In the genomic region with DNA sequence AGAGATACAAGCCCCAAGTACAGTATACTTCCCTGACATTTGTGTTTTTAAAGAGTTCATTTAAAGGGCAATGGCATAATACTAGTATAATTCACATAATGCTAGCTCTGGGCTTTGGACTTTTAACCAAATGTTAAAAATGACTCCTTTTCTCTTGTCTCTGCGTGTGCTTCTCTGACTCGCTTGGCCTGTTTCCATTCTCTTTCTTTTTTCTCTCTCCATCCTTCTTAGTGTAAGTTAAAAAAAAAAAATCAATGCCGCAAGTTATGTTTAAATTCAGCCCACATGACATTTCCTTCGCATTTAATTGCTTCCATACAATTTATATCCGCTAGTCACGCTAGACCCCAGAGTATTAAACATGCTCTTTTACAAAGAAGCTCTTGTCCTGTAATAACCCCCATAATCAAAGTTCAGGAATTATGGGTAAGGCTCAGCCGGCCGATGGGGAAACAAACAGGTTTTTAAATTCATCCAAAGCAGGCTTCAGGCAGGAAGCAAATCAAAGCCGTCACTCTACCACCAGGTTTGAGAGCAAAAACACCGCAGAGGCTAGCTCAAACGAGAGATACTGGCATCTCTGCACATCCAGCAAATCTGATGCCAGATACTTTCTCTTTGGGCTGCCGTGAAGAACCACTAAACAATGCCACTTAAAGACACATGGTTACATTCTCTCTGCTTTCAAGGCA, we compare ENCODE assay signal across 10 cellular contexts. TPM values are rescaled to one million over a fixed set of nuclear protein-coding genes. Genes with fewer than 3 reads are reported as not detected.
DNase-seq lines count a peak whose midpoint lies in the region; ATAC-seq, FAIRE-seq and TF ChIP-seq lines count a peak whose summit lies in the region.
"Had no signal": no experiment of that assay in that cellular context is flagged by ENCODE, and none has a peak within 500 bp of the region (broad histone marks: within the 10 kb centered on the region; RNA-seq: fewer than 3 reads in every experiment).

No MANE protein-coding gene starts in this region.

- BruUV-seq in Calu3 (replicated peaks; lab: Mats Ljungman, UMichigan): no TSS peak

- intact Hi-C loops in Calu3 (cut with micrococcal nuclease; ENCODE audit: unreplicated experiment): loop anchor here (2.0 kb wide), 1 partner anchor 16 kb away; no protein-coding TSS in a partner anchor

- DNase-seq in Calu3 (peak; percentile 65), cardiac muscle cell (ENCODE audit: low read depth in 1 of 2, low spot score in 1 of 2) (peak in 1 of 2 donors; percentile 47), WERI-Rb-1 (no peak), H54 (ENCODE audit: insufficient read length, low spot score) (no peak)
- DNase-seq: NCI-H2029 treated with DMSO at 0.1 percent for 48 hours had no signal

- FAIRE-seq in H54 (lab: Jason Lieb, UNC): no peak
- FAIRE-seq: G401.6 had no signal

- H3K36me3 ChIP-seq in cardiac muscle cell (peaks cover 6% of the 10 kb centered on the region), rectal smooth muscle tissue (ENCODE audit: control insufficient read depth, insufficient read depth, low read length) (no peaks in the 10 kb centered on the region), WERI-Rb-1 (no peaks in the 10 kb centered on the region)

- ATAC-seq in GM21825 (IDR thresholded peaks at IDR 0.05; ENCODE audit: unreplicated experiment): no peak
- ATAC-seq in GM21447 (IDR thresholded peaks at IDR 0.05; ENCODE audit: unreplicated experiment): no peak

- H3K9ac ChIP-seq in rectal smooth muscle tissue (ENCODE audit: low read length): no peak overlapping the region

- no peaks in the 10 kb centered on the region for H3K9me3 Mint-ChIP-seq in Calu3 (ENCODE audit: low read depth, unreplicated experiment)

- no peaks in the 10 kb centered on the region for H3K27me3 ChIP-seq in cardiac muscle cell
- H3K27me3 ChIP-seq in rectal smooth muscle tissue (ENCODE audit: control insufficient read depth, insufficient read depth, low read length): no peaks in the 10 kb centered on the region
- no peaks in the 10 kb centered on the region for H3K27me3 ChIP-seq in WERI-Rb-1 (ENCODE audit: insufficient read depth, low read depth, severe bottlenecking)

- H3K4me3 ChIP-seq in WI38 (ENCODE audit: low read depth, low read length) (peak overlapping the region; percentile 51), cardiac muscle cell (no peak overlapping the region), rectal smooth muscle tissue (ENCODE audit: low read length) (peak overlapping the region; percentile 44), WERI-Rb-1 (ENCODE audit: low read depth, low read length) (no peak overlapping the region)

- no peaks in the 10 kb centered on the region for H3K9me3 ChIP-seq in cardiac muscle cell (ENCODE audit: low read depth)
- H3K9me3 ChIP-seq in WERI-Rb-1 (ENCODE audit: severe bottlenecking): no peaks in the 10 kb centered on the region

- TF ChIP-seq CTCF in Calu3 (IDR thresholded peaks at IDR 0.05; ENCODE audit: unreplicated experiment) (no peak), WI38 (IDR thresholded peaks at IDR 0.05; ENCODE audit: low read depth, low read length) (no peak), cardiac muscle cell (IDR thresholded peaks at IDR 0.05; ENCODE audit: low read depth, low read length) (no peak), WERI-Rb-1 (IDR thresholded peaks at IDR 0.05; ENCODE audit: low read depth, low read length) (no peak)

- TF ChIP-seq POLR2A in H54 (IDR thresholded peaks at IDR 0.05; ENCODE audit: low read depth, low read length): no peak

- H3K27ac Mint-ChIP-seq in Calu3 (ENCODE audit: unreplicated experiment): peak overlapping the region; percentile 78

- H3K4me1 ChIP-seq in cardiac muscle cell (ENCODE audit: low read depth) (peaks cover 17% of the 10 kb centered on the region), rectal smooth muscle tissue (ENCODE audit: control insufficient read depth, insufficient read depth, low read length) (peaks cover 20% of the 10 kb centered on the region)

- H3K4me3 Mint-ChIP-seq in Calu3 (ENCODE audit: low read depth, unreplicated experiment): peak overlapping the region; percentile 60

- H3K27ac ChIP-seq in cardiac muscle cell (peak overlapping the region; percentile 45), rectal smooth muscle tissue (ENCODE audit: low read depth, low read length) (peak overlapping the region; percentile 54), WERI-Rb-1 (no peak overlapping the region)

- H3K4me1 Mint-ChIP-seq in Calu3 (ENCODE audit: low read depth, unreplicated experiment): peaks cover 86% of the 10 kb centered on the region

- H3K27me3 Mint-ChIP-seq in Calu3 (ENCODE audit: unreplicated experiment): no peaks in the 10 kb centered on the region

- H3K36me3 Mint-ChIP-seq in Calu3 (ENCODE audit: insufficient read depth, unreplicated experiment): peaks cover 64% of the 10 kb centered on the region

- CTCF ChIA-PET in Calu3 (lab: Charles Lee): interaction anchor here (0.6 to 1.6 kb wide), 15 partner anchors 8 to 169 kb away, joined by 3 to 12 read pairs (median 4); a partner anchor contains a TSS

RNA-seq across cellular contexts. Expression of a gene that starts 19.3 kb away (rescaled TPM):
- total RNA-seq in Calu3 (2022): 202 and 269 TPM in 2 replicates
- 55.0 and 69.1 TPM in 2 replicates for total RNA-seq in cardiac muscle cell
- polyA plus RNA-seq in cardiac muscle cell: 54.8 and 80.6 TPM in 2 replicates

Comparison
In these comparisons a context has a peak if more than half of its experiments do, and no peak if none do; other contexts are left out.
1. H3K4me3 ChIP-seq: peak in WI38 (single experiment) and rectal smooth muscle tissue (single experiment); none in cardiac muscle cell (single experiment) and WERI-Rb-1 (single experiment).